23 cellular contexts compared by ENCODE assay signal in genomic region chr2:132703396-132703795, GRCh38.
"Had no signal": no experiment of that assay in that cellular context is flagged by ENCODE, and none has a peak within 500 bp of the region (broad histone marks: within the 10 kb centered on the region; RNA-seq: fewer than 3 reads in every experiment).

No MANE protein-coding gene starts in this region.

- DNase-seq: activated CD4-positive, alpha-beta T cell treated with anti-CD3 and anti-CD28 coated beads, Interleukin-2, amount 10 ng/mL, durations not matched to agents 7 days and 5 days; activated CD8-positive, alpha-beta memory T cell treated with anti-CD3 and anti-CD28 coated beads, Interleukin-2, amount 50 U/mL, for 4 hours; activated effector memory CD4-positive, alpha-beta T cell treated with anti-CD3 and anti-CD28 coated beads, Interleukin-2, amount 50 U/mL, for 16 hours; activated naive CD4-positive, alpha-beta T cell treated with anti-CD3 and anti-CD28 coated beads, Interleukin-2, amount 50 U/mL, for 16 hours; activated T-cell treated with anti-CD3 and anti-CD28 coated beads, Interleukin-2, amount 50 U/mL, for 48 hours; dermis blood vessel endothelial cell; effector memory CD4-positive, alpha-beta T cell; foreskin melanocyte; glutamatergic neuron; hypothalamus; kidney; stimulated activated CD8-positive, alpha-beta memory T cell treated with anti-CD3 and anti-CD28 coated beads, Interleukin-4, amount 100 ng/mL, for 48 hours; stimulated activated naive CD4-positive, alpha-beta T cell treated with Interleukin-2 at 50 U/mL for 16 hours; substantia nigra; T-helper 1 cell; T-helper 9 cell; tibial artery had no signal

- H3K4me3 ChIP-seq: cardiac muscle cell, esophagus muscularis mucosa, lung, tibial artery had no signal

- ATAC-seq: activated CD4-positive, CD25-positive, alpha-beta regulatory T cell treated with anti-CD3 and anti-CD28 coated beads, Interleukin-2, amount 50 U/mL, for 24 hours; left lobe of liver; natural killer cell treated with Interleukin-12 subunit alpha and Interleukin-12 subunit beta and Interleukin-15 and Interleukin-18, amount 100 ng/mL, for 72 hours had no signal
